1 cellular context compared by ENCODE assay signal in the genomic region with DNA sequence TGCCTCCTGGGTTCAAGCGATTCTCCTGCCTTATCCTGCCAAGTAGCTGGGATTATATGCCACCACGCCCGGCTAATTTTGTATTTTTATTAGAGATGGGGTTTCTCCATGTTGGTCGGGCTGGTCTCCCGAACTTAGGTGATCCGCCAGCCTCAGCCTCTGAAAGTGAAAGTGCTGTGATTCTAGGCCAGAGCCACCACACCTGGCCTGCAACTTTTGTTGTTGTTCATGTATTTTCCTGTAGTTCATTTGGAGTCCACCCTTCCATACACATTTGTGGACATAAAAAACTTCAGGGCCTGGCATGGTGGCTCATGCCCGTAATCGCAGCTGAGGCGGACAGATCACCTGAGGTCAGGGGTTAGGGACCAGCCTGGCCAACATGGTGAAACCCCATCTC.
TF ChIP-seq lines count a peak whose summit lies in the region.

No MANE protein-coding gene starts in this region.

TF ChIP-seq in HCT116, 20 proteins besides CTCF, POLR2A, EP300 and RAD21:
- TF ChIP-seq CBX3 (IDR thresholded peaks at IDR 0.05; ENCODE audit: low read depth), result no peak
